ENCODE assay signal across 20 cellular contexts in the genomic region with DNA sequence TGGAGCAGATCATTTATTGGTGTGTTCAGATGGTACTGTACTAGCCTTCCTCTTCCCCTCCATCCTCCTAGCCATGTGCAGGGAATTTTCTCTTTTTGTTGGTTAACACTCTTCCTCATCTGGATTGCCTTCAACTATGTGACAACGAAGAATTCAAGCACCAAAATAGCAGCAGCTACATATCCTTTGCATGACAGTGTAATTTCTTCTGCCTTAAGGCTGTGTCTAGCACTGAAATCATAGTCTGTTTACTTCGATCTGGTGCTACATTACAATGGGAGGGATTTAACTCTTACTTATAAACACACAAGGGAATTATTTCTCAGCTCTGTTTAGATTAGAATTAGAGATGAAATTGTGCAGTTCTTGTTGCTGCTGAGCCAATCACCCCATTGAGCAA.
DNase-seq lines count a peak whose midpoint lies in the region; ATAC-seq and TF ChIP-seq lines count a peak whose summit lies in the region.
"Had no signal": no experiment of that assay in that cellular context is flagged by ENCODE, and none has a peak within 500 bp of the region (broad histone marks: within the 10 kb centered on the region; RNA-seq: fewer than 3 reads in every experiment).

No MANE protein-coding gene starts in this region.

- H3K27me3 Mint-ChIP-seq in chondrocyte (ENCODE audit: low read depth) = no peaks in the 10 kb centered on the region
- H3K27me3 Mint-ChIP-seq: activated CD4-positive, alpha-beta T cell treated with anti-CD3 and anti-CD28 coated beads for 36 hours; activated naive CD4-positive, alpha-beta T cell treated with anti-CD3 and anti-CD28 coated beads, Interleukin-2, amount 50 U/mL, for 24 hours; memory B cell had no signal

- intact Hi-C loops in left ventricle myocardium superior (cut with micrococcal nuclease) = no loop called here

- no peak overlapping the region for H3K4me3 Mint-ChIP-seq in chondrocyte (ENCODE audit: unreplicated experiment)
- H3K4me3 Mint-ChIP-seq: activated CD4-positive, alpha-beta T cell treated with anti-CD3 and anti-CD28 coated beads for 36 hours; activated naive CD4-positive, alpha-beta T cell treated with anti-CD3 and anti-CD28 coated beads, Interleukin-2, amount 50 U/mL, for 24 hours; memory B cell; neural crest cell had no signal

- peak overlapping the region; percentile 0 for H3K27ac Mint-ChIP-seq in chondrocyte (ENCODE audit: unreplicated experiment)
- H3K27ac Mint-ChIP-seq: activated CD4-positive, alpha-beta T cell treated with anti-CD3 and anti-CD28 coated beads for 36 hours; activated naive CD4-positive, alpha-beta T cell treated with anti-CD3 and anti-CD28 coated beads, Interleukin-2, amount 50 U/mL, for 24 hours; memory B cell had no signal

- peak; percentile 84 for ATAC-seq in left ventricle myocardium superior
- no peak for ATAC-seq in GM19023 (IDR thresholded peaks at IDR 0.05; ENCODE audit: unreplicated experiment)
- no peak for ATAC-seq in HG03139 (IDR thresholded peaks at IDR 0.05; ENCODE audit: unreplicated experiment)
- ATAC-seq: activated CD4-positive, alpha-beta T cell treated with anti-CD3 and anti-CD28 coated beads for 36 hours had no signal

- no peaks in the 10 kb centered on the region for H3K9me3 Mint-ChIP-seq in chondrocyte (ENCODE audit: low read depth)
- H3K9me3 Mint-ChIP-seq: activated naive CD4-positive, alpha-beta T cell treated with anti-CD3 and anti-CD28 coated beads, Interleukin-2, amount 50 U/mL, for 24 hours; memory B cell; neural crest cell had no signal

- no peak for TF ChIP-seq CTCF in chondrocyte (IDR thresholded peaks at IDR 0.05)

- no peaks in the 10 kb centered on the region for H3K36me3 Mint-ChIP-seq in chondrocyte (ENCODE audit: low read depth)

- peaks cover 18% of the 10 kb centered on the region for H3K4me1 Mint-ChIP-seq in chondrocyte (ENCODE audit: low read depth)
- H3K4me1 Mint-ChIP-seq: activated CD4-positive, alpha-beta T cell treated with anti-CD3 and anti-CD28 coated beads for 36 hours; activated naive CD4-positive, alpha-beta T cell treated with anti-CD3 and anti-CD28 coated beads, Interleukin-2, amount 50 U/mL, for 24 hours; memory B cell; neural crest cell had no signal

- DNase-seq in AG08395 (ENCODE audit: low spot score) = peak; percentile 54
- DNase-seq in GM04504 (ENCODE audit: low read depth) = peak; percentile 34
- DNase-seq in chondrocyte (ENCODE audit: low spot score) = no peak
- no peak for DNase-seq in left ventricle myocardium superior
- DNase-seq in hypothalamus (lab: John Stamatoyannopoulos, UW) = no peak
- no peak for DNase-seq in activated naive CD4-positive, alpha-beta T cell treated with anti-CD3 and anti-CD28 coated beads, Interleukin-2, amount 50 U/mL, for 16 hours
- DNase-seq: activated CD4-positive, alpha-beta T cell treated with anti-CD3 and anti-CD28 coated beads for 36 hours; DMS 273 treated with DMSO at 0.1 percent for 48 hours; MV-4-11; NCI-H1930; NCI-H510A; retina; SIG-M5; stimulated activated CD4-positive, alpha-beta T cell treated with anti-CD3 and anti-CD28 coated beads, Interleukin-2, amount 100 ng/mL, for 24 hours; substantia nigra had no signal

Comparison
In these comparisons a context has a peak if more than half of its experiments do, and no peak if none do; other contexts are left out.
1. DNase-seq: peak in AG08395 (single experiment) and GM04504 (single experiment); none in chondrocyte (single experiment), left ventricle myocardium superior (single experiment), hypothalamus (0 of 51) and activated naive CD4-positive, alpha-beta T cell treated with anti-CD3 and anti-CD28 coated beads, Interleukin-2, amount 50 U/mL, for 16 hours (single experiment).